Comparison of ENCODE assay signal across 17 cellular contexts in the genomic region with DNA sequence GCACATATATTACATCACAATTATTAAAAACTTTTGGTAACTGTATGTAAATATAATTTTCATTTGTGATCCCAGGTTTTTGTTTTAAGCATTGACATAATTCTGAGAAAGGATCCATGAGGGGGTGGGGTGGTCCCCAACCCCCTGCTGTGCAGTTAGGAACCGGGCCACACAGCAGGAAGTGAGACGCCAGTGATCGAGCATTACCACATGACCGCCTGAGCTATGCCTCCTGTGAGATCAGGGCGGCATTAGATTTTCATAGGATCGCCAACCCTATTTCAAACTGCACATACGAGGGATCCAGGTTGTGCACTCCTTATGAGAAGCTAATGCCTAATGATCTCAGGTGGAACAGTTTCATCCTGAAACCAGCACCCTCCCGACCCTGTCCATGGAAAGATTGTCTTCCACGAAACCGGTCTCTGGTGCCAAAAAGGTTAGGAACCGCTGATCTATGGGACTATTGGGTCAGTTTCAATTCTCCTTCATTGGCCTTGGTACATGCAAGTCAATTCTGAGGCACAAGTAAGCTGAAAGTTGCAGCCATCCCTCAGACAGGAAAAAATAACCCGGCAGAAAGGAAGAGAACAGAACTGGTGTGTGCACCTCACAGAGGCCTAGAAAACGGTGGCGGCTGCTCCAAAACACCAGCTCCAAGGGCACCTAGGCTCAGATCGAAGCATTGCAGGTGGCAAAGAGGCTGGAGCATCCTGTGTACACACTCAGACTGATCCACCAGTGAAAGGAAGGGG. TPM values are rescaled to one million over a fixed set of nuclear protein-coding genes. Genes with fewer than 3 reads are reported as not detected.
DNase-seq lines count a peak whose midpoint lies in the region; ATAC-seq and TF ChIP-seq lines count a peak whose summit lies in the region.
"Had no signal": no experiment of that assay in that cellular context is flagged by ENCODE, and none has a peak within 500 bp of the region (broad histone marks: within the 10 kb centered on the region; RNA-seq: fewer than 3 reads in every experiment).

No MANE protein-coding gene starts in this region.

- no peaks in the 10 kb centered on the region for H3K27me3 Mint-ChIP-seq in activated CD4-positive, alpha-beta T cell treated with anti-CD3 and anti-CD28 coated beads, Interleukin-2, amount 10 ng/mL, durations not matched to agents 24 days and 14 days
- no peaks in the 10 kb centered on the region for H3K27me3 Mint-ChIP-seq in activated naive CD8-positive, alpha-beta T cell treated with anti-CD3 and anti-CD28 coated beads, Interleukin-2, amount 10 ng/mL, durations not matched to agents 7 days and 5 days

- H3K27me3 ChIP-seq in Loucy (ENCODE audit: insufficient read depth, low read length, poor library complexity, severe bottlenecking) (no peaks in the 10 kb centered on the region), esophagus squamous epithelium (no peaks in the 10 kb centered on the region)
- H3K27me3 ChIP-seq: ovary had no signal

- ATAC-seq in activated naive CD8-positive, alpha-beta T cell treated with anti-CD3 and anti-CD28 coated beads, Interleukin-2, amount 10 ng/mL, durations not matched to agents 7 days and 5 days (ENCODE audit: low read depth) = peak; percentile 59
- ATAC-seq in stimulated activated effector memory CD8-positive, alpha-beta T cell treated with anti-CD3 and anti-CD28 coated beads, Interleukin-12 subunit alpha, Interleukin-12 subunit beta, amount 100 ng/mL, for 72 hours = peak; percentile 76
- no peak for ATAC-seq in GM19467 (IDR thresholded peaks at IDR 0.05; ENCODE audit: unreplicated experiment)

- peak; percentile 71 for DNase-seq in activated CD4-positive, alpha-beta T cell treated with anti-CD3 and anti-CD28 coated beads, Interleukin-2, amount 10 ng/mL, durations not matched to agents 24 days and 14 days
- DNase-seq in activated CD4-positive, alpha-beta T cell treated with anti-CD3 and anti-CD28 coated beads, Interleukin-2, amount 50 U/mL, for 4 hours = no peak
- no peak for DNase-seq in activated naive CD8-positive, alpha-beta T cell treated with anti-CD3 and anti-CD28 coated beads, Interleukin-2, amount 10 ng/mL, durations not matched to agents 7 days and 5 days
- no peak for DNase-seq in stimulated activated effector memory CD8-positive, alpha-beta T cell treated with anti-CD3 and anti-CD28 coated beads, Interleukin-12 subunit alpha, Interleukin-12 subunit beta, amount 100 ng/mL, for 72 hours (ENCODE audit: low spot score in 2 of 2)
- no peak for DNase-seq in esophagus squamous epithelium (lab: John Stamatoyannopoulos, UW)
- no peak for DNase-seq in dermis blood vessel endothelial cell
- DNase-seq: DMS 273 treated with DMSO at 0.1 percent for 48 hours, endodermal cell, KG1, mesendoderm, NCI-H146, NCI-H774, ovary had no signal

- no peak overlapping the region for H3K4me2 ChIP-seq in Loucy (ENCODE audit: low read depth, low read length, poor library complexity, severe bottlenecking)

- H3K27ac ChIP-seq in esophagus squamous epithelium = peak overlapping the region in 2 of 4 donors; percentile 16 to 33
- H3K27ac ChIP-seq: breast epithelium, ovary had no signal

- H3K9me3 ChIP-seq in Loucy (ENCODE audit: insufficient read depth, low read depth, low read length) (no peaks in the 10 kb centered on the region), esophagus squamous epithelium (no peaks in the 10 kb centered on the region)
- H3K9me3 ChIP-seq: breast epithelium, ovary had no signal

- no peaks in the 10 kb centered on the region; the same call in none of the 2 replicates for H3F3A ChIP-seq in Loucy (ENCODE audit: low read depth)

- H3K9me3 Mint-ChIP-seq in activated CD4-positive, alpha-beta T cell treated with anti-CD3 and anti-CD28 coated beads, Interleukin-2, amount 10 ng/mL, durations not matched to agents 24 days and 14 days = no peaks in the 10 kb centered on the region
- no peaks in the 10 kb centered on the region for H3K9me3 Mint-ChIP-seq in activated naive CD8-positive, alpha-beta T cell treated with anti-CD3 and anti-CD28 coated beads, Interleukin-2, amount 10 ng/mL, durations not matched to agents 7 days and 5 days
- no peaks in the 10 kb centered on the region for H3K9me3 Mint-ChIP-seq in stimulated activated effector memory CD8-positive, alpha-beta T cell treated with anti-CD3 and anti-CD28 coated beads, Interleukin-12 subunit alpha, Interleukin-12 subunit beta, amount 100 ng/mL, for 72 hours

- 73 to 77% methylated on average over 7 to 10 of the region's 15 CpGs for WGBS in esophagus squamous epithelium, 2 donors

- H3K36me3 ChIP-seq in Loucy (ENCODE audit: insufficient read depth, low read length) (no peaks in the 10 kb centered on the region), esophagus squamous epithelium (no peaks in the 10 kb centered on the region)
- H3K36me3 ChIP-seq: breast epithelium, ovary had no signal

- POLR2A ChIA-PET in activated naive CD8-positive, alpha-beta T cell treated with anti-CD3 and anti-CD28 coated beads, Interleukin-2, amount 10 ng/mL, durations not matched to agents 7 days and 5 days (lab: Charles Lee) = interaction anchor here (0.9 to 20.9 kb wide), 4 partner anchors 11 to 767 kb away, joined by 3 to 942 read pairs (median 416); a partner anchor contains a TSS

- H3K36me3 Mint-ChIP-seq in activated CD4-positive, alpha-beta T cell treated with anti-CD3 and anti-CD28 coated beads, Interleukin-2, amount 10 ng/mL, durations not matched to agents 24 days and 14 days (ENCODE audit: low read depth) = no peaks in the 10 kb centered on the region
- H3K36me3 Mint-ChIP-seq in activated naive CD8-positive, alpha-beta T cell treated with anti-CD3 and anti-CD28 coated beads, Interleukin-2, amount 10 ng/mL, durations not matched to agents 7 days and 5 days = peaks cover 7% of the 10 kb centered on the region
- H3K36me3 Mint-ChIP-seq in stimulated activated effector memory CD8-positive, alpha-beta T cell treated with anti-CD3 and anti-CD28 coated beads, Interleukin-12 subunit alpha, Interleukin-12 subunit beta, amount 100 ng/mL, for 72 hours = peaks cover 6% of the 10 kb centered on the region

- TF ChIP-seq CTCF in Loucy (conservative IDR thresholded peaks at IDR 0.05; ENCODE audit: low read length) (no peak), esophagus squamous epithelium (IDR thresholded peaks at IDR 0.05) (no peak)

- peaks cover 44% of the 10 kb centered on the region for H3K4me1 Mint-ChIP-seq in activated CD4-positive, alpha-beta T cell treated with anti-CD3 and anti-CD28 coated beads, Interleukin-2, amount 10 ng/mL, durations not matched to agents 24 days and 14 days
- H3K4me1 Mint-ChIP-seq in activated naive CD8-positive, alpha-beta T cell treated with anti-CD3 and anti-CD28 coated beads, Interleukin-2, amount 10 ng/mL, durations not matched to agents 7 days and 5 days = peaks cover 48% of the 10 kb centered on the region
- peaks cover 37% of the 10 kb centered on the region for H3K4me1 Mint-ChIP-seq in stimulated activated effector memory CD8-positive, alpha-beta T cell treated with anti-CD3 and anti-CD28 coated beads, Interleukin-12 subunit alpha, Interleukin-12 subunit beta, amount 100 ng/mL, for 72 hours

- H3K9me2 ChIP-seq in Loucy (replicated peaks; ENCODE audit: low read depth, low read length) = no peaks in the 10 kb centered on the region

- H3K4me3 ChIP-seq in Loucy (ENCODE audit: low read length, poor library complexity, severe bottlenecking) (no peak overlapping the region), esophagus squamous epithelium (no peak overlapping the region)
- H3K4me3 ChIP-seq: breast epithelium, ovary, skin epidermis had no signal

- peak overlapping the region; percentile 97 for H3K27ac Mint-ChIP-seq in activated CD4-positive, alpha-beta T cell treated with anti-CD3 and anti-CD28 coated beads, Interleukin-2, amount 10 ng/mL, durations not matched to agents 24 days and 14 days
- peak overlapping the region; percentile 93 for H3K27ac Mint-ChIP-seq in activated naive CD8-positive, alpha-beta T cell treated with anti-CD3 and anti-CD28 coated beads, Interleukin-2, amount 10 ng/mL, durations not matched to agents 7 days and 5 days
- H3K27ac Mint-ChIP-seq in stimulated activated effector memory CD8-positive, alpha-beta T cell treated with anti-CD3 and anti-CD28 coated beads, Interleukin-12 subunit alpha, Interleukin-12 subunit beta, amount 100 ng/mL, for 72 hours = peak overlapping the region; percentile 91
- H3K27ac Mint-ChIP-seq: endodermal cell had no signal

- H3K4me3 Mint-ChIP-seq in activated CD4-positive, alpha-beta T cell treated with anti-CD3 and anti-CD28 coated beads, Interleukin-2, amount 10 ng/mL, durations not matched to agents 24 days and 14 days = peak overlapping the region; percentile 83
- H3K4me3 Mint-ChIP-seq in activated naive CD8-positive, alpha-beta T cell treated with anti-CD3 and anti-CD28 coated beads, Interleukin-2, amount 10 ng/mL, durations not matched to agents 7 days and 5 days = peak overlapping the region; percentile 85
- H3K4me3 Mint-ChIP-seq in stimulated activated effector memory CD8-positive, alpha-beta T cell treated with anti-CD3 and anti-CD28 coated beads, Interleukin-12 subunit alpha, Interleukin-12 subunit beta, amount 100 ng/mL, for 72 hours = peak overlapping the region; percentile 67
- H3K4me3 Mint-ChIP-seq: endodermal cell had no signal

- TF ChIP-seq POLR2A in esophagus squamous epithelium (IDR thresholded peaks at IDR 0.05) = no peak

- peaks cover 34% of the 10 kb centered on the region for H3K79me2 ChIP-seq in Loucy (ENCODE audit: insufficient read depth, low read length)

- intact Hi-C loops in activated CD4-positive, alpha-beta T cell treated with anti-CD3 and anti-CD28 coated beads, Interleukin-2, amount 10 ng/mL, durations not matched to agents 24 days and 14 days (cut with micrococcal nuclease) = no loop called here
- intact Hi-C loops in esophagus squamous epithelium (cut with DNase I) = no loop called here

- H3K4me1 ChIP-seq in Loucy (ENCODE audit: insufficient read depth, low read length, poor library complexity, severe bottlenecking) (peaks cover 38% of the 10 kb centered on the region), esophagus squamous epithelium (peaks cover 0 to 20% (median 2%) of the 10 kb centered on the region in 3 donors)
- H3K4me1 ChIP-seq: breast epithelium had no signal

- no peak overlapping the region for H2AFZ ChIP-seq in Loucy (ENCODE audit: low read length)

- no peaks in the 10 kb centered on the region for H4K20me1 ChIP-seq in Loucy (ENCODE audit: insufficient read depth, low read length, poor library complexity, severe bottlenecking)

- H3K9ac ChIP-seq in Loucy (ENCODE audit: low read depth, low read length, poor library complexity, severe bottlenecking) = peak overlapping the region; percentile 51

RNA-seq across cellular contexts. Expression of a gene that starts 7.0 kb away (rescaled TPM):
- total RNA-seq in activated CD4-positive, alpha-beta T cell treated with anti-CD3 and anti-CD28 coated beads, Interleukin-2, amount 10 ng/mL, durations not matched to agents 24 days and 14 days = 5,263 and 5,311 TPM in 2 replicates
- 1,000 to 10,000 TPM; 8,001 to 8,464 TPM for total RNA-seq in activated naive CD8-positive, alpha-beta T cell treated with anti-CD3 and anti-CD28 coated beads, Interleukin-2, amount 10 ng/mL, durations not matched to agents 7 days and 5 days
- total RNA-seq in esophagus squamous epithelium (1,000 to 10,000 TPM in 2 of 4 donors, 100 to 1,000 TPM in 2; 435 to 1,751 (median 1,260) TPM), dermis blood vessel endothelial cell (8,354 and 18,147 TPM in 2 replicates)
